Comparison of ENCODE assay signal across 8 cellular contexts in the genomic region with DNA sequence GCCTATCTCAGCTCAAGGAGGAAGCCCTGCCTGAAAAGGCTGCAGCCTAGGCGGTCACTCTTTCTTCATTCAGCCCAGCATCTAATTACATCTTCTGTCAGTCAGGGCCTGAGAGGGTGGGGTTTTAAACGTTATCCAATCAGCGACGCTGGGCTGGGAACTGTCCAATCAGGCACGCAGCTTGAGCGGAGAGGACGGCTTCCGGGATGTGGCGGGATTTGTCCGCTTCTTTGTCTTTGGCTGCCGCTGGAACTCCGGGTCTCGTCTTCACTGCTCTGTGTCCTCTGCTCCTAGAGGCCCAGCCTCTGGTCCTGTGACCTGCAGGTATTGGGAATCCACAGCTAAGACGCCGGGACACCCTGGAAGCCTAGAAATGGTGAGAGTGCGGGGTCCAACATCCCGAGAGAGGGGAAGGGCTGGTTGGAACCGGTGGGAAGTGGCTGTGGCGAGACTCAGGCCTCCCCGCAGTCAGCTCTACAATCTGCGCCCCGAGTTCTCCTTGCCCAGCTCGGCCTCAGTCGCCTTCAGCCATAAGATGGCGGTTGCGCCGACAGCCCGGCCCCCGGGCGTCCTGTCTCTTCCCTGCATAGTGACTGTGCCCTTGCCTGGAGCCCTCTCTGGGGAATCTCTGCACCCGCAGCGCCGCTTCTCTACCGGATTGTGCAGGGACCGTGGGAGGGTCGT. TPM values are rescaled to one million over a fixed set of nuclear protein-coding genes. Genes with fewer than 3 reads are reported as not detected.
DNase-seq lines count a peak whose midpoint lies in the region; ATAC-seq and TF ChIP-seq lines count a peak whose summit lies in the region.

A gene (plus strand): TSS at position 233 of the 684 bp plus-strand sequence. CDS start 141 bp downstream, at position 374.

- peak within 1 kb of the TSS; percentile 97 to 99 (median 99) for H3K4me3 Mint-ChIP-seq in T-cell
- H3K4me3 Mint-ChIP-seq in progenitor cell of endocrine pancreas (ENCODE audit: low read depth), result peak within 1 kb of the TSS; percentile 100

- no peaks in the 10 kb centered on the region for H3K27me3 Mint-ChIP-seq in T-cell
- no peaks in the 10 kb centered on the region for H3K27me3 Mint-ChIP-seq in progenitor cell of endocrine pancreas

- H3K4me1 Mint-ChIP-seq in T-cell (peaks cover 10 to 18% (median 13%) of the 10 kb centered on the region in 3 donors), progenitor cell of endocrine pancreas (ENCODE audit: low read depth) (peaks cover 5% of the 10 kb centered on the region)

- TF ChIP-seq CTCF in GM10248 (IDR thresholded peaks at IDR 0.05; ENCODE audit: control extremely low read depth, extremely low read depth, low read depth, missing control alignments) (no peak), progenitor cell of endocrine pancreas (IDR thresholded peaks at IDR 0.05; ENCODE audit: unreplicated experiment) (no peak)

- H3K36me3 Mint-ChIP-seq in T-cell (peaks cover 21% of the 10 kb centered on the region), progenitor cell of endocrine pancreas (ENCODE audit: insufficient read depth) (peaks cover 24% of the 10 kb centered on the region)

- no peaks in the 10 kb centered on the region for H3K9me3 Mint-ChIP-seq in T-cell
- peaks cover 4% of the 10 kb centered on the region for H3K9me3 Mint-ChIP-seq in progenitor cell of endocrine pancreas (ENCODE audit: low read depth)

- peak within 1 kb of the TSS; percentile 92 to 95 for H3K27ac Mint-ChIP-seq in T-cell
- H3K27ac Mint-ChIP-seq in progenitor cell of endocrine pancreas, result peak within 1 kb of the TSS; percentile 100

- DNase-seq in GM10248 (ENCODE audit: extremely low spot score) (peak; percentile 87), NCI-H1105 treated with DMSO at 0.1 percent for 48 hours (lab: John Stamatoyannopoulos, UW) (peak; percentile 94), T-cell (peak; percentile 62 to 89 (median 81)), amygdala (lab: John Stamatoyannopoulos, UW) (peak; percentile 38 to 97 (median 90)), left ventricle myocardium superior (peak; percentile 93), progenitor cell of endocrine pancreas (ENCODE audit: low spot score, unreplicated experiment) (peak; percentile 81), ureter (ENCODE audit: low spot score) (peak; percentile 95)

- intact Hi-C loops in left ventricle myocardium superior (cut with micrococcal nuclease), result no loop called here

- CTCF ChIA-PET in GM10248 (lab: Yijun Ruan, JAX), result interaction anchor here (1.3 kb wide), 1 partner anchor 8 kb away, joined by 3 read pairs; no protein-coding TSS in a partner anchor
- CTCF ChIA-PET in T-cell (lab: Charles Lee), result interaction anchor here in 1 of 2 donors (1.8 kb wide), 1 partner anchor 30 kb away, joined by 6 read pairs; a partner anchor contains a TSS

- POLR2A ChIA-PET in GM10248 (lab: Yijun Ruan, JAX) (no interaction called here), T-cell (lab: Charles Lee) (interaction anchor here in 1 of 2 donors (1.2 to 1.7 kb wide), 2 partner anchors 30 to 38 kb away, joined by 5 to 6 read pairs; a partner anchor contains a TSS)

- ATAC-seq in HG02588 (IDR thresholded peaks at IDR 0.05; ENCODE audit: unreplicated experiment), result peak; percentile 96
- peak; percentile 94 to 99 (median 97) for ATAC-seq in T-cell (replicated peaks in 1 of 4)
- ATAC-seq in left ventricle myocardium superior, result peak; percentile 100

RNA-seq across cellular contexts. Expression of the gene that starts here (rescaled TPM):
- total RNA-seq in T-cell (10 to 100 TPM in 1 of 5 donors, 1 to 10 TPM in 4; 4.4 to 10.4 (median 8.2) TPM), left ventricle myocardium superior (1.4 TPM), progenitor cell of endocrine pancreas (71.7 and 71.8 TPM in 2 replicates), ureter (12.2 TPM)

Comparison
In these comparisons a context has a peak if more than half of its experiments do, and no peak if none do; other contexts are left out.
1. Peak in every context shown above with its lines: DNase-seq and ATAC-seq.